In genomic region chr5:137800700-137801411, GRCh38 we compare ENCODE assay signal across 10 cellular contexts.
"Had no signal": no experiment of that assay in that cellular context is flagged by ENCODE, and none has a peak within 500 bp of the region (broad histone marks: within the 10 kb centered on the region; RNA-seq: fewer than 3 reads in every experiment).

No MANE protein-coding gene starts in this region.

- H3K4me2 ChIP-seq: hepatocyte had no signal

- H3K79me2 ChIP-seq: hepatocyte had no signal

- H3K27ac ChIP-seq: hepatocyte, tibial artery had no signal

- ATAC-seq: activated CD8-positive, alpha-beta T cell treated with anti-CD3 and anti-CD28 coated beads for 36 hours; gastrocnemius medialis; stimulated activated effector memory CD8-positive, alpha-beta T cell treated with anti-CD3 and anti-CD28 coated beads, Interleukin-12 subunit alpha, Interleukin-12 subunit beta, amount 100 ng/mL, for 72 hours had no signal

- H3K4me3 ChIP-seq: gastrocnemius medialis, hepatocyte, tibial artery had no signal

- H2AFZ ChIP-seq: hepatocyte had no signal

- H3K27me3 ChIP-seq: gastrocnemius medialis, hepatocyte, tibial artery had no signal

- DNase-seq: activated CD4-positive, alpha-beta T cell treated with anti-CD3 and anti-CD28 coated beads for 4 hours; activated CD8-positive, alpha-beta memory T cell treated with anti-CD3 and anti-CD28 coated beads, Interleukin-2, amount 50 U/mL, for 4 hours; activated CD8-positive, alpha-beta T cell treated with anti-CD3 and anti-CD28 coated beads for 36 hours; activated naive CD4-positive, alpha-beta T cell; effector CD4-positive, alpha-beta T cell; gastrocnemius medialis; T-helper 9 cell; tibial artery had no signal

- H3K9me3 ChIP-seq: gastrocnemius medialis, tibial artery had no signal

- H3K36me3 ChIP-seq: gastrocnemius medialis, tibial artery had no signal
